11 cellular contexts compared by ENCODE assay signal in genomic region chr12:116381744-116382455, GRCh38.
DNase-seq lines count a peak whose midpoint lies in the region; ATAC-seq, FAIRE-seq and TF ChIP-seq lines count a peak whose summit lies in the region.
"Had no signal": no experiment of that assay in that cellular context is flagged by ENCODE, and none has a peak within 500 bp of the region (broad histone marks: within the 10 kb centered on the region; RNA-seq: fewer than 3 reads in every experiment).

No MANE protein-coding gene starts in this region.

- H3K27ac Mint-ChIP-seq in endothelial cell (ENCODE audit: unreplicated experiment) (peak overlapping the region; percentile 88), neural progenitor cell (peak overlapping the region; percentile 94)
- H3K27ac Mint-ChIP-seq: dendritic cell treated with granulocyte-macrophage colony-stimulating factor and Interleukin-4, amounts not matched to agents 40 ng/mL and 50 ng/mL, for 4 days had no signal

- H3K4me1 ChIP-seq in PC-9 (replicated peaks; ENCODE audit: insufficient read depth) = peaks cover 49% of the 10 kb centered on the region
- peaks cover 39% of the 10 kb centered on the region for H3K4me1 ChIP-seq in neural progenitor cell
- H3K4me1 ChIP-seq in small intestine (ENCODE audit: control insufficient read depth in 2 of 2, insufficient read depth in 1 of 2, low read depth in 1 of 2, low read length in 1 of 2) = peaks cover 0 to 4% of the 10 kb centered on the region in 2 donors
- H3K4me1 ChIP-seq: prostate gland had no signal

- POLR2A ChIA-PET in PC-9 (lab: Charles Lee; ENCODE audit: unreplicated experiment) = interaction anchor here (0.6 to 0.7 kb wide), 2 partner anchors 86 to 110 kb away, joined by 4 to 6 read pairs; no protein-coding TSS in a partner anchor

- H3K4me2 ChIP-seq in PC-9 (peak overlapping the region; percentile 58), neural progenitor cell (peak overlapping the region; percentile 75)

- peaks cover 3% of the 10 kb centered on the region for H3K27me3 Mint-ChIP-seq in endothelial cell (ENCODE audit: unreplicated experiment)
- H3K27me3 Mint-ChIP-seq in neural progenitor cell (ENCODE audit: insufficient read depth, low read depth) = peaks cover 12% of the 10 kb centered on the region

- H3K36me3 Mint-ChIP-seq in endothelial cell (ENCODE audit: low read depth, unreplicated experiment) (no peaks in the 10 kb centered on the region), neural progenitor cell (no peaks in the 10 kb centered on the region)

- in situ Hi-C loops in Caki2 (cut with HindIII; ENCODE audit: low pct_unique_long_range_greater_than_20kb, low sequenced_read_pairs) = no loop called here

- H3K9me3 ChIP-seq in PC-9 (ENCODE audit: insufficient read depth, low read depth) = no peaks in the 10 kb centered on the region
- H3K9me3 ChIP-seq in neural progenitor cell (ENCODE audit: low read depth) = no peaks in the 10 kb centered on the region
- H3K9me3 ChIP-seq in small intestine (ENCODE audit: control insufficient read depth, low read depth) = no peaks in the 10 kb centered on the region
- H3K9me3 ChIP-seq: prostate gland had no signal

- DNase-seq in Caki2 (ENCODE audit: low read depth) (peak; percentile 55), PC-9 (peak in 1 of 2 experiments; percentile 77), endothelial cell (ENCODE audit: low spot score) (peak; percentile 38), neural progenitor cell (ENCODE audit: low spot score) (peak; percentile 92), small intestine (no peak), DMS79 (lab: John Stamatoyannopoulos, UW) (no peak), NCI-H446 treated with DMSO at 0.1 percent for 48 hours (lab: John Stamatoyannopoulos, UW) (no peak)
- DNase-seq: GF-D8 had no signal

- H3K9me3 Mint-ChIP-seq in endothelial cell (ENCODE audit: unreplicated experiment) (no peaks in the 10 kb centered on the region), neural progenitor cell (no peaks in the 10 kb centered on the region)
- H3K9me3 Mint-ChIP-seq: dendritic cell treated with granulocyte-macrophage colony-stimulating factor and Interleukin-4, amounts not matched to agents 40 ng/mL and 50 ng/mL, for 4 days had no signal

- CTCF ChIA-PET in PC-9 (lab: Charles Lee) = no interaction called here

- H3K79me2 ChIP-seq in PC-9 (ENCODE audit: low read depth) (no peaks in the 10 kb centered on the region), neural progenitor cell (ENCODE audit: low read depth) (no peaks in the 10 kb centered on the region)

- H3K9ac ChIP-seq in neural progenitor cell = no peak overlapping the region

- H3K4me3 Mint-ChIP-seq in endothelial cell (ENCODE audit: unreplicated experiment) = peak overlapping the region; percentile 79
- peak overlapping the region; percentile 57 for H3K4me3 Mint-ChIP-seq in neural progenitor cell
- H3K4me3 Mint-ChIP-seq: dendritic cell treated with granulocyte-macrophage colony-stimulating factor and Interleukin-4, amounts not matched to agents 40 ng/mL and 50 ng/mL, for 4 days had no signal

- H3F3A ChIP-seq in PC-9 (ENCODE audit: insufficient read depth, low read depth) (peaks cover 20% of the 10 kb centered on the region), neural progenitor cell (ENCODE audit: low read depth) (peaks cover 41% of the 10 kb centered on the region)

- no peaks in the 10 kb centered on the region for H3K9me2 ChIP-seq in PC-9 (ENCODE audit: insufficient read depth)

- H4K20me1 ChIP-seq in PC-9 (ENCODE audit: insufficient read depth) = no peaks in the 10 kb centered on the region
- H4K20me1 ChIP-seq in neural progenitor cell (ENCODE audit: low read depth) = no peaks in the 10 kb centered on the region

- TF ChIP-seq CTCF in PC-9 (conservative IDR thresholded peaks at IDR 0.05) (no peak), endothelial cell (IDR thresholded peaks at IDR 0.05; ENCODE audit: unreplicated experiment) (no peak), neural progenitor cell (IDR thresholded peaks at IDR 0.05) (no peak)

- H2AFZ ChIP-seq in PC-9 = no peak overlapping the region
- H2AFZ ChIP-seq in neural progenitor cell (replicated peaks) = peak overlapping the region; percentile 66

- H3K4me3 ChIP-seq in PC-9 (no peak overlapping the region), neural progenitor cell (peak overlapping the region; percentile 35), small intestine (ENCODE audit: low read depth in 1 of 2, low read length in 2 of 2) (no peak overlapping the region)
- H3K4me3 ChIP-seq: prostate gland had no signal

- 58 to 68% (median 60%) methylated on average over 13 of the region's 13 CpGs for WGBS in small intestine, 3 donors

- H3K36me3 ChIP-seq in PC-9 (ENCODE audit: low read depth) = no peaks in the 10 kb centered on the region
- no peaks in the 10 kb centered on the region for H3K36me3 ChIP-seq in neural progenitor cell
- H3K36me3 ChIP-seq in small intestine (ENCODE audit: control insufficient read depth in 2 of 2, insufficient read depth in 2 of 2, low read length in 2 of 2) = no peaks in the 10 kb centered on the region
- H3K36me3 ChIP-seq: prostate gland had no signal

- no TSS peak for BruUV-seq in PC-9 (replicated peaks; lab: Mats Ljungman, UMichigan)

- H3K27ac ChIP-seq in PC-9 (no peak overlapping the region), neural progenitor cell (peak overlapping the region; percentile 92), small intestine (ENCODE audit: low read depth in 1 of 2, low read length in 1 of 2) (no peak overlapping the region)
- H3K27ac ChIP-seq: prostate gland had no signal

- intact Hi-C loops in PC-9 (cut with micrococcal nuclease; ENCODE audit: unreplicated experiment) = loop anchor here (10.0 kb wide), 1 partner anchor 367 kb away; no protein-coding TSS in a partner anchor

- H3K27me3 ChIP-seq in PC-9 (ENCODE audit: insufficient read depth, low read depth) (no peaks in the 10 kb centered on the region), neural progenitor cell (no peaks in the 10 kb centered on the region), small intestine (ENCODE audit: control insufficient read depth in 2 of 2, insufficient read depth in 2 of 2, low read length in 2 of 2) (no peaks in the 10 kb centered on the region)

- ATAC-seq in HG02610 (IDR thresholded peaks at IDR 0.05; ENCODE audit: unreplicated experiment) = no peak

- H3K4me1 Mint-ChIP-seq in endothelial cell (ENCODE audit: unreplicated experiment) = peaks cover 30% of the 10 kb centered on the region
- H3K4me1 Mint-ChIP-seq in neural progenitor cell = peaks cover 44% of the 10 kb centered on the region

- FAIRE-seq in small intestine (lab: Jason Lieb, UNC) = no peak

Comparison
In these comparisons a context has a peak if more than half of its experiments do, and no peak if none do; other contexts are left out.
1. DNase-seq: peak in Caki2 (single experiment), endothelial cell (single experiment) and neural progenitor cell (single experiment); none in small intestine (single experiment), DMS79 (single experiment) and NCI-H446 treated with DMSO at 0.1 percent for 48 hours (single experiment).